ENCODE assay signal across 8 cellular contexts in the genomic region with DNA sequence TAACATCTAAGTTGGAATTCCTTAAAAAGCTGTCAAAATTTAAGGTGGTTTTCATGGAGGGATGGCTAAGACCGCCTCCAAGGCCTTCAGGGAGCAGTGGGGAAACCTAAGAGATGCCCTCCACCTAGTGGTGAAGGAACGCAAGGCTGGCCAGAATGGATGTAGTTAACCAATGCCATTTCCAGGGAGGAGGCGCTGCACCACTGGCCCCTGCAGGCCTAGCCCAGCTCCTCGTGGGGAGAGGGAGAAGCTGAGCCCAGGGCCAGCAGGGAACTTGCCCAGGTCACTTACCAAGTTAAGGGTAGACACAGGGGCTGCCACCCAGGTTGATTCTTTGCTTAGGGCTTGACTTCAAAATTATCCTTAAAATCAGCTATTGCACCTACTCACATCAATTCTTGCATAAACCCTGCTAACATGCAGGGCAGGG. TPM values are rescaled to one million over a fixed set of nuclear protein-coding genes. Genes with fewer than 3 reads are reported as not detected.
A peak's percentile ranks its signal among the peaks of the same experiment; 100 is the strongest.
DNase-seq lines count a peak whose midpoint lies in the region; ATAC-seq and TF ChIP-seq lines count a peak whose summit lies in the region.

No MANE protein-coding gene starts in this region.

- peak; percentile 97 for TF ChIP-seq CTCF in BE2C (IDR thresholded peaks at IDR 0.05; ENCODE audit: low read depth, low read length)

- H3K36me3 ChIP-seq in BE2C = no peaks in the 10 kb centered on the region

- DNase-seq in BE2C (peak; percentile 78), NCI-H2227 (lab: John Stamatoyannopoulos, UW; ENCODE audit: unreplicated experiment) (peak; percentile 77), left kidney (ENCODE audit: low read depth, low spot score) (peak; percentile 90)
- DNase-seq in activated CD4-positive, CD25-positive, alpha-beta regulatory T cell (lab: John Stamatoyannopoulos, UW) = peak; percentile 28 to 53 (median 39)
- DNase-seq in central memory CD4-positive, alpha-beta T cell = peak; percentile 57
- peak; percentile 44 to 51 (median 45) for DNase-seq in stimulated activated CD4-positive, alpha-beta T cell treated with anti-CD3 and anti-CD28 coated beads, TNF-alpha, amount 100 ng/mL, for 1 hour (ENCODE audit: low read depth in 3 of 3, low spot score in 1 of 3)

- H3K4me1 ChIP-seq in BE2C = no peaks in the 10 kb centered on the region

- no peak overlapping the region for H3K4me3 ChIP-seq in BE2C (ENCODE audit: low read depth, low read length)

- ATAC-seq in GM18909 (IDR thresholded peaks at IDR 0.05; ENCODE audit: poor library complexity, unreplicated experiment) = peak; percentile 91
- peak; percentile 68 for ATAC-seq in HG03108 (IDR thresholded peaks at IDR 0.05; ENCODE audit: unreplicated experiment)

- no peaks in the 10 kb centered on the region for H3K9me3 ChIP-seq in BE2C

- no peaks in the 10 kb centered on the region for H3K27me3 ChIP-seq in BE2C

RNA-seq across cellular contexts. Expression of a gene that starts 32.0 kb away (rescaled TPM):
- polyA plus RNA-seq in BE2C (2012; ENCODE audit: insufficient read depth, insufficient read length, low read depth) = 11.7 TPM

Comparison
In these comparisons a context has a peak if more than half of its experiments do, and no peak if none do; other contexts are left out.
1. DNase-seq: peak in every context shown above with its lines; median percentile 90 in left kidney; 78 in BE2C; 77 in NCI-H2227; 57 in central memory CD4-positive, alpha-beta T cell; 45 in stimulated activated CD4-positive, alpha-beta T cell treated with anti-CD3 and anti-CD28 coated beads, TNF-alpha, amount 100 ng/mL, for 1 hour; 39 in activated CD4-positive, CD25-positive, alpha-beta regulatory T cell.